Comparison of ENCODE assay signal across 21 cellular contexts in the genomic region with DNA sequence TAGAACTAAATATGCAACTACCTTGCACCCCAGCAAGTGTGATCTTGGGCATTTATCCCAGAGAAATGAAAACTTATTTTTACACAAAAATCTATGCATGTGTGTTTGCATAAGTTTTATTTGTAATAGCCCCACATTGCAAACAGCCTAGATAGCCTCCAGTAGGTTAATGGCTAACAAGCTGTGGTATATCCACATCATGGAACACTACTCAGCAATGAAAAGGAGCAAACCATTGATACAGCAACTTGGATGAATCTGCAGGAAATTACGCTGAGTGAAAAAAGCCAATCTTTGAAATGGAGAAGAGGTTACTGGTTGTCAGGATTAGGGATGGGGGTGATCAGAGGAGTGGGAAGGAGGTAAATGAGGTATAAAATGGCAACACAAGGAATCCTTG.
"Had no signal": no experiment of that assay in that cellular context is flagged by ENCODE, and none has a peak within 500 bp of the region (broad histone marks: within the 10 kb centered on the region; RNA-seq: fewer than 3 reads in every experiment).

No MANE protein-coding gene starts in this region.

- H3K36me3 ChIP-seq: SJSA1 had no signal

- H3K9me3 ChIP-seq: SJSA1 had no signal

- H3K27me3 ChIP-seq: SJSA1 had no signal

- H3K27ac ChIP-seq: SJSA1, SK-N-MC had no signal

- H3K4me3 ChIP-seq: SJSA1, SK-N-MC had no signal

- H3K4me1 ChIP-seq: SJSA1 had no signal

- DNase-seq: KBM-7, MV-4-11, NCI-H1048, NCI-H1105, NCI-H1417, NCI-H146, NCI-H1694 treated with DMSO at 0.1 percent for 48 hours, NCI-H1930, NCI-H2081, NCI-H2107, NCI-H226, NCI-H446, NCI-H510A, NCI-H524 treated with DMSO at 0.1 percent for 48 hours, NCI-H69, NCI-H774, Right ventricle myocardium superior, RPMI8226, SIG-M5 had no signal
